In genomic region chr1:228275435-228276342, GRCh38 we compare ENCODE assay signal across 8 cellular contexts.
DNase-seq lines count a peak whose midpoint lies in the region; ATAC-seq and TF ChIP-seq lines count a peak whose summit lies in the region.

No MANE protein-coding gene starts in this region.

- peak; percentile 53 for DNase-seq in COR-L47 (lab: John Stamatoyannopoulos, UW)
- DNase-seq in HAP-1 (ENCODE audit: low spot score in 2 of 2) = peak; percentile 88 to 97
- DNase-seq in NCI-H1694 (lab: John Stamatoyannopoulos, UW) = peak; percentile 84
- DNase-seq in activated CD8-positive, alpha-beta T cell treated with anti-CD3 and anti-CD28 coated beads, Interleukin-2, amount 10 ng/mL, durations not matched to agents 7 days and 5 days = peak; percentile 96
- peak; percentile 90 to 98 for DNase-seq in lower leg skin (ENCODE audit: low spot score in 2 of 2)
- peak; percentile 90 to 91 for DNase-seq in stimulated activated CD4-positive, alpha-beta T cell treated with anti-CD3 and anti-CD28 coated beads, Interleukin-2, amount 100 ng/mL, for 24 hours

- H3K4me3 ChIP-seq in HAP-1 (peak overlapping the region; percentile 64), ectodermal cell (ENCODE audit: insufficient read depth, low read depth, low read length) (peak overlapping the region; percentile 47), lower leg skin (ENCODE audit: low read depth, poor library complexity, severe bottlenecking) (peak overlapping the region; percentile 63)

- H3K4me1 ChIP-seq in HAP-1 (peaks cover 9% of the 10 kb centered on the region), ectodermal cell (ENCODE audit: control insufficient read depth, insufficient read depth, low read length) (peaks cover 8% of the 10 kb centered on the region)

- no peaks in the 10 kb centered on the region for H3K36me3 ChIP-seq in HAP-1 (replicated peaks)
- H3K36me3 ChIP-seq in ectodermal cell (ENCODE audit: control insufficient read depth, insufficient read depth, low read length) = no peaks in the 10 kb centered on the region

- POLR2A ChIA-PET in activated CD8-positive, alpha-beta T cell treated with anti-CD3 and anti-CD28 coated beads, Interleukin-2, amount 10 ng/mL, durations not matched to agents 7 days and 5 days (lab: Charles Lee) = interaction anchor here (0.7 to 1.1 kb wide), 2 partner anchors 130 to 182 kb away, joined by 3 read pairs; a partner anchor contains a TSS

- peaks cover 10% of the 10 kb centered on the region for H3K4me1 Mint-ChIP-seq in activated CD8-positive, alpha-beta T cell treated with anti-CD3 and anti-CD28 coated beads, Interleukin-2, amount 10 ng/mL, durations not matched to agents 7 days and 5 days (ENCODE audit: low read depth)

- H3K9me3 ChIP-seq in HAP-1 (no peaks in the 10 kb centered on the region), ectodermal cell (ENCODE audit: control insufficient read depth, low read length) (no peaks in the 10 kb centered on the region)

- ATAC-seq in activated CD8-positive, alpha-beta T cell treated with anti-CD3 and anti-CD28 coated beads, Interleukin-2, amount 10 ng/mL, durations not matched to agents 7 days and 5 days = peak; percentile 95
- ATAC-seq in HG02970 (IDR thresholded peaks at IDR 0.05; ENCODE audit: low FRiP score, unreplicated experiment) = no peak

- in situ Hi-C loops in HAP-1 (cut with MboI; ENCODE audit: low sequenced_read_pairs) = no loop called here

- H3K9me3 Mint-ChIP-seq in activated CD8-positive, alpha-beta T cell treated with anti-CD3 and anti-CD28 coated beads, Interleukin-2, amount 10 ng/mL, durations not matched to agents 7 days and 5 days (ENCODE audit: insufficient read depth) = no peaks in the 10 kb centered on the region

- H3K27me3 ChIP-seq in HAP-1 (ENCODE audit: low read depth) (no peaks in the 10 kb centered on the region), ectodermal cell (ENCODE audit: control insufficient read depth, insufficient read depth, low read length, poor library complexity, severe bottlenecking) (peaks cover 12% of the 10 kb centered on the region)

- CTCF ChIA-PET in activated CD8-positive, alpha-beta T cell treated with anti-CD3 and anti-CD28 coated beads, Interleukin-2, amount 10 ng/mL, durations not matched to agents 7 days and 5 days (lab: Charles Lee) = interaction anchor here (0.6 kb wide), 1 partner anchor 109 kb away, joined by 3 read pairs; no protein-coding TSS in a partner anchor

- WGBS in ectodermal cell, 2 experiments = 3% methylated on average over 73 of the region's 73 CpGs
- 2 to 5% methylated on average over 38 to 58 of the region's 73 CpGs for WGBS in lower leg skin, 2 donors

- TF ChIP-seq CTCF in lower leg skin (IDR thresholded peaks at IDR 0.05) = no peak

- TF ChIP-seq POLR2A in lower leg skin (IDR thresholded peaks at IDR 0.05) = no peak

- intact Hi-C loops in lower leg skin (cut with DNase I; ENCODE audit: low total_unique reads) = no loop called here

- H3K27ac ChIP-seq in ectodermal cell (ENCODE audit: insufficient read depth, low read depth, low read length, poor library complexity, severe bottlenecking) = peak overlapping the region; percentile 30

- peak overlapping the region; percentile 60 for H3K27ac Mint-ChIP-seq in activated CD8-positive, alpha-beta T cell treated with anti-CD3 and anti-CD28 coated beads, Interleukin-2, amount 10 ng/mL, durations not matched to agents 7 days and 5 days

- H3K36me3 Mint-ChIP-seq in activated CD8-positive, alpha-beta T cell treated with anti-CD3 and anti-CD28 coated beads, Interleukin-2, amount 10 ng/mL, durations not matched to agents 7 days and 5 days (ENCODE audit: low read depth) = no peaks in the 10 kb centered on the region

- peak overlapping the region; percentile 71 for H3K4me3 Mint-ChIP-seq in activated CD8-positive, alpha-beta T cell treated with anti-CD3 and anti-CD28 coated beads, Interleukin-2, amount 10 ng/mL, durations not matched to agents 7 days and 5 days

- no peaks in the 10 kb centered on the region for H3K27me3 Mint-ChIP-seq in activated CD8-positive, alpha-beta T cell treated with anti-CD3 and anti-CD28 coated beads, Interleukin-2, amount 10 ng/mL, durations not matched to agents 7 days and 5 days (ENCODE audit: low read depth)
